In the genomic region with DNA sequence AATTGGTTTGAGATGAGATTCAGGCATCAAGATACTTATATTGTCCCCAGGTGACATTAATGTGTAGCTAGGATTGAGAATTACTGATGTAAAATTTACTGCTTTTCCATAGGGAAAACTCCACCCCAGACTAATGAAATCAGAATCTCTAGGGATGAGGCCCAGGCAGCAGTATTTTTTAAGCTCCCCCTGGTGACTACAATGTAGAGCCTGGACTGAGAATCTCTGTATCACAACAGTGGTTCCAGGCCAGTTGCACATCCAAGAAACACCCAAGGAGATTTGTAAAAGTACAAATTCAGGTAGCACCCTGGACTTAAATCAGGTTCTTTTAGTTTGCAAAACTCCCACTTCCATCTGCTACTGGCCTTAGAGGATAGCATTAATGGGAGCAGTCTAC, we compare ENCODE assay signal across 15 cellular contexts.
A peak's percentile ranks its signal among the peaks of the same experiment; 100 is the strongest.
DNase-seq lines count a peak whose midpoint lies in the region; ATAC-seq, FAIRE-seq and TF ChIP-seq lines count a peak whose summit lies in the region.
"Had no signal": no experiment of that assay in that cellular context is flagged by ENCODE, and none has a peak within 500 bp of the region (broad histone marks: within the 10 kb centered on the region; RNA-seq: fewer than 3 reads in every experiment).

No MANE protein-coding gene starts in this region.

- H3K9me3 ChIP-seq in heart left ventricle (peaks cover 0 to 33% (median 17%) of the 10 kb centered on the region in 12 donors), WERI-Rb-1 (ENCODE audit: severe bottlenecking) (peaks cover 6% of the 10 kb centered on the region), kidney (ENCODE audit: control insufficient read depth in 1 of 2, low read length in 2 of 2) (peaks cover 3 to 6% of the 10 kb centered on the region in 2 donors)
- H3K9me3 ChIP-seq: HAP-1, thyroid gland had no signal

- intact Hi-C loops in heart left ventricle (cut with DNase I) (loop anchor here (2.0 to 10.0 kb wide), 11 partner anchors 159 to 889 kb away; a partner anchor contains a TSS), cardiac septum (cut with DNase I) (loop anchor here (10.0 kb wide), 6 partner anchors 169 to 979 kb away; no protein-coding TSS in a partner anchor), kidney (cut with DNase I) (loop anchor here (10.0 kb wide), 1 partner anchor 899 kb away; no protein-coding TSS in a partner anchor), Calu3 (cut with micrococcal nuclease; ENCODE audit: unreplicated experiment) (no loop called here)

- H3K9me3 Mint-ChIP-seq in type B pancreatic cell (peaks cover 16% of the 10 kb centered on the region), Calu3 (ENCODE audit: low read depth, unreplicated experiment) (peaks cover 9% of the 10 kb centered on the region)

- no peak for FAIRE-seq in kidney (lab: Jason Lieb, UNC)
- FAIRE-seq: GM12892 had no signal

- BruUV-seq in Calu3 (replicated peaks; lab: Mats Ljungman, UMichigan): no TSS peak

- TF ChIP-seq CTCF in heart left ventricle (IDR thresholded peaks at IDR 0.05) (peak in 8 of 12 donors; percentile 5 to 39 (median 14)), WERI-Rb-1 (IDR thresholded peaks at IDR 0.05; ENCODE audit: low read depth, low read length) (peak; percentile 51), fibroblast of pulmonary artery (IDR thresholded peaks at IDR 0.05; ENCODE audit: low read length, missing control alignments) (peak; percentile 49), type B pancreatic cell (conservative IDR thresholded peaks at IDR 0.05) (peak; percentile 26), kidney (IDR thresholded peaks at IDR 0.05; ENCODE audit: borderline replicate concordance, extremely low read depth, insufficient read depth) (no peak), Calu3 (IDR thresholded peaks at IDR 0.05; ENCODE audit: unreplicated experiment) (no peak)

- no peak overlapping the region for H3K27ac Mint-ChIP-seq in type B pancreatic cell
- no peak overlapping the region for H3K27ac Mint-ChIP-seq in Calu3 (ENCODE audit: unreplicated experiment)

- no peaks in the 10 kb centered on the region for H3K4me1 Mint-ChIP-seq in type B pancreatic cell (ENCODE audit: unreplicated experiment)
- no peaks in the 10 kb centered on the region for H3K4me1 Mint-ChIP-seq in Calu3 (ENCODE audit: low read depth, unreplicated experiment)

- peaks cover 0 to 10% (median 0%) of the 10 kb centered on the region in 12 donors for H3K4me1 ChIP-seq in heart left ventricle
- no peaks in the 10 kb centered on the region for H3K4me1 ChIP-seq in kidney (ENCODE audit: control insufficient read depth in 1 of 2, insufficient read depth in 1 of 2, low read depth in 1 of 2, low read length in 2 of 2)
- H3K4me1 ChIP-seq: HAP-1, thyroid gland had no signal

- H3K4me3 Mint-ChIP-seq in type B pancreatic cell (no peak overlapping the region), Calu3 (ENCODE audit: low read depth, unreplicated experiment) (no peak overlapping the region)

- no peak for TF ChIP-seq POLR2A in heart left ventricle (IDR thresholded peaks at IDR 0.05)

- peak in 1 of 4 donors; percentile 52 for ATAC-seq in heart left ventricle
- ATAC-seq: PC-3 had no signal

- CTCF ChIA-PET in Calu3 (lab: Charles Lee): no interaction called here

- no peak overlapping the region for H3K9ac ChIP-seq in kidney (ENCODE audit: low read length in 2 of 2)

- H3K27me3 ChIP-seq in heart left ventricle: no peaks in the 10 kb centered on the region
- H3K27me3 ChIP-seq in WERI-Rb-1 (ENCODE audit: insufficient read depth, low read depth, severe bottlenecking): no peaks in the 10 kb centered on the region
- H3K27me3 ChIP-seq: thyroid gland had no signal

- no peak overlapping the region for H3K4me3 ChIP-seq in heart left ventricle
- no peak overlapping the region for H3K4me3 ChIP-seq in WERI-Rb-1 (ENCODE audit: low read depth, low read length)
- H3K4me3 ChIP-seq in fibroblast of pulmonary artery (replicated peaks; ENCODE audit: low read depth, low read length): no peak overlapping the region
- no peak overlapping the region for H3K4me3 ChIP-seq in kidney (ENCODE audit: low read length in 2 of 2)
- H3K4me3 ChIP-seq: HAP-1, thyroid gland had no signal

- no peak overlapping the region for H3K27ac ChIP-seq in heart left ventricle
- H3K27ac ChIP-seq in WERI-Rb-1: no peak overlapping the region
- H3K27ac ChIP-seq in kidney (ENCODE audit: low read depth in 2 of 2, low read length in 2 of 2): no peak overlapping the region
- H3K27ac ChIP-seq: thyroid gland had no signal

- H3K36me3 Mint-ChIP-seq in type B pancreatic cell (no peaks in the 10 kb centered on the region), Calu3 (ENCODE audit: insufficient read depth, unreplicated experiment) (no peaks in the 10 kb centered on the region)

- H3K36me3 ChIP-seq in heart left ventricle (no peaks in the 10 kb centered on the region), WERI-Rb-1 (no peaks in the 10 kb centered on the region), kidney (ENCODE audit: control insufficient read depth in 1 of 2, insufficient read depth in 2 of 2, low read length in 2 of 2) (no peaks in the 10 kb centered on the region)
- H3K36me3 ChIP-seq: HAP-1, thyroid gland had no signal

- H3K27me3 Mint-ChIP-seq in type B pancreatic cell: peaks cover 3% of the 10 kb centered on the region
- H3K27me3 Mint-ChIP-seq in Calu3 (ENCODE audit: unreplicated experiment): no peaks in the 10 kb centered on the region

- DNase-seq in heart left ventricle (no peak), cardiac septum (ENCODE audit: low spot score) (no peak), WERI-Rb-1 (no peak), fibroblast of pulmonary artery (ENCODE audit: low read depth) (peak; percentile 32), type B pancreatic cell (ENCODE audit: extremely low spot score, unreplicated experiment) (no peak), kidney (no peak), Calu3 (no peak), NCI-H446 (lab: John Stamatoyannopoulos, UW) (no peak)
- DNase-seq: activated CD4-positive, alpha-beta T cell treated with anti-CD3 and anti-CD28 coated beads, Interleukin-2, amount 50 U/mL, for 1 hour; MV-4-11; NCI-H345; thyroid gland had no signal

Comparison
In these comparisons a context has a peak if more than half of its experiments do, and no peak if none do; other contexts are left out.
1. CTCF ChIP-seq: peak in heart left ventricle (8 of 12), WERI-Rb-1 (single experiment), fibroblast of pulmonary artery (single experiment) and type B pancreatic cell (single experiment); none in kidney (single experiment) and Calu3 (single experiment).